ENCODE assay signal across 8 cellular contexts in genomic region chr13:109384491-109385064, GRCh38.
DNase-seq lines count a peak whose midpoint lies in the region; TF ChIP-seq lines count a peak whose summit lies in the region.
"Not testable (repeated sequence)": the region's sequence is repeated elsewhere in the genome, so short reads cannot be mapped to it uniquely, and the experiment has no call there.

No MANE protein-coding gene starts in this region.

- H3K23ac ChIP-seq in mesenchymal stem cell (ENCODE audit: low read length in 2 of 2), result not testable (repeated sequence)

- not testable (repeated sequence) for H3K9ac ChIP-seq in mesenchymal stem cell (ENCODE audit: low read length)

- not testable (repeated sequence) for H2BK120ac ChIP-seq in mesenchymal stem cell (ENCODE audit: low read depth, low read length)

- not testable (repeated sequence) for TF ChIP-seq CTCF in AG10803 (conservative IDR thresholded peaks at IDR 0.05; ENCODE audit: low read length); astrocyte of the spinal cord (IDR thresholded peaks at IDR 0.05; ENCODE audit: low read depth, low read length)

- not testable (repeated sequence) for H4K8ac ChIP-seq in mesenchymal stem cell (ENCODE audit: low read length)

- 85% methylated on average over 5 of the region's 6 CpGs for WGBS in mesenchymal stem cell

- peaks cover 51% of the 10 kb centered on the region for H3K4me1 ChIP-seq in SJSA1 (replicated peaks)
- not testable (repeated sequence) for H3K4me1 ChIP-seq in mesenchymal stem cell (ENCODE audit: control insufficient read depth, insufficient read depth, low read depth, low read length)

- H2AK5ac ChIP-seq in mesenchymal stem cell (ENCODE audit: low read length, severe bottlenecking), result peak overlapping the region; percentile 20

- not testable (repeated sequence) for H2BK12ac ChIP-seq in mesenchymal stem cell (ENCODE audit: low read length in 2 of 2)

- H3K9me3 ChIP-seq in SJSA1 (replicated peaks); mesenchymal stem cell (ENCODE audit: control insufficient read depth, low read length): not testable (repeated sequence)

- not testable (repeated sequence) for H3K18ac ChIP-seq in mesenchymal stem cell (ENCODE audit: low read depth in 1 of 2, low read length in 2 of 2)

- DNase-seq in AG10803 (ENCODE audit: low read depth) (peak; percentile 98), H4 (ENCODE audit: low spot score) (peak; percentile 42), MV-4-11 (lab: John Stamatoyannopoulos, UW) (peak; percentile 43), SJSA1 (ENCODE audit: low read depth in 1 of 2, low spot score in 2 of 2) (peak; percentile 90 to 99), astrocyte of the spinal cord (ENCODE audit: low read depth, low spot score) (peak; percentile 97), fibroblast of gingiva (ENCODE audit: low read depth) (peak; percentile 91), mesenchymal stem cell (peak; percentile 12), smooth muscle cell of the brain vasculature (ENCODE audit: low read depth, low spot score) (peak; percentile 77)

- H2BK5ac ChIP-seq in mesenchymal stem cell (ENCODE audit: low read depth, low read length, poor library complexity, severe bottlenecking), result not testable (repeated sequence)

- not testable (repeated sequence) for H2BK15ac ChIP-seq in mesenchymal stem cell (ENCODE audit: low read depth, poor library complexity, severe bottlenecking)

- peak overlapping the region in 1 of 2 experiments; percentile 28 for H3K14ac ChIP-seq in mesenchymal stem cell (ENCODE audit: low read length in 2 of 2)

- not testable (repeated sequence) for H3K4me2 ChIP-seq in mesenchymal stem cell (ENCODE audit: low read length, poor library complexity, severe bottlenecking)

- H3K4ac ChIP-seq in mesenchymal stem cell (ENCODE audit: low read depth in 1 of 2, low read length in 2 of 2), result peak overlapping the region in 1 of 2 experiments; percentile 16

- H3K4me3 ChIP-seq in AG10803 (ENCODE audit: low read length); SJSA1; astrocyte of the spinal cord (ENCODE audit: low read depth, low read length); mesenchymal stem cell (ENCODE audit: insufficient read depth in 1 of 2, low read depth in 1 of 2, low read length in 2 of 2): not testable (repeated sequence)

- H3K27ac ChIP-seq in SJSA1 (peak overlapping the region; percentile 66), mesenchymal stem cell (ENCODE audit: low read length, poor library complexity, severe bottlenecking) (peak overlapping the region; percentile 61)

- not testable (repeated sequence) for H2AFZ ChIP-seq in mesenchymal stem cell (ENCODE audit: low read depth, low read length)

- not testable (repeated sequence) for H3K79me1 ChIP-seq in mesenchymal stem cell (replicated peaks; ENCODE audit: low read length, poor library complexity, severe bottlenecking)

- not testable (repeated sequence) for H3K36me3 ChIP-seq in SJSA1; mesenchymal stem cell (ENCODE audit: control insufficient read depth in 1 of 2, insufficient read depth in 2 of 2, low read depth in 1 of 2, low read length in 2 of 2)

- not testable (repeated sequence) for H4K91ac ChIP-seq in mesenchymal stem cell (ENCODE audit: low read length)

- in situ Hi-C loops in astrocyte of the spinal cord (cut with HindIII; ENCODE audit: low sequenced_read_pairs), result not testable (repeated sequence)

- H3K27me3 ChIP-seq in SJSA1 (replicated peaks); mesenchymal stem cell (ENCODE audit: control insufficient read depth in 1 of 2, insufficient read depth in 1 of 2, low read length in 2 of 2): not testable (repeated sequence)

Comparison
In these comparisons a context has a peak if more than half of its experiments do, and no peak if none do; other contexts are left out.
1. DNase-seq: peak in every context shown above with its lines; median percentile 98 in AG10803; 97 in astrocyte of the spinal cord; 94 in SJSA1; 91 in fibroblast of gingiva; 77 in smooth muscle cell of the brain vasculature; 43 in MV-4-11; 42 in H4; 12 in mesenchymal stem cell.